ENCODE assay signal across 22 cellular contexts in the genomic region with DNA sequence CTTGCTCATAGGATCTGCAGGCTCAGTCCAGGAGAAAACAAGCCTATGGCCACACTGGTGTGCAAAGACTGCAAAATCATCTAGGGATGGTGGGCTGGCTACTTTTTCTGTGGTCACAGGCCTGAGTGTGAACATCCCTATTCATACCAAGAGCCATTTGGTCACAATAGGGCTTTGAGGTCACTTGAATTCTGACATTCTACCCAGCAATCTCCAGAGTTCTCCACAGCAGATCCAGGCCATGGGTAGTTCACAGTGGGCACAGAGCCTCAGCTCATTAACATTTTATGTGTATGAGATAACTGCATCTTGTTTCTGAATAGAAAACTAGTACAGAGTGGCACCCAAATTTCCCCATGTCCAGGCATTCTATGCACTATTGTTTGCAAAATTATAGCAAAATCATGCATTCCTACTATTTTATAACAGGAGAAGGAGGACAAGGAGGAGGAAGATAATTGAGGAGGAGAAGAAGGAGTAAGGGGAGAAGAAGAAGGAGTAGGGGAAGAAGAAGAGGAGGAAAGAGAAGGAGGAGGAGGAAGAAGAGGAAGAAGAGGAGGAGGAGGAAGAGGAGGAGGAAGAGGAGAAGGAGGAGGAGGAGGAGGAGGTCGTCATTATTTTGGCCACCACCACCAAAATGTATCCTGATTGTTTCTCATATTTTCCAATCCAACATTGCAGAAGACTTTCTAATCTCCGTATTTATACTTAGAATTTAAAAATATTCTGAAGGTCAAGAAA.
DNase-seq lines count a peak whose midpoint lies in the region; ATAC-seq and TF ChIP-seq lines count a peak whose summit lies in the region.
"Had no signal": no experiment of that assay in that cellular context is flagged by ENCODE, and none has a peak within 500 bp of the region (broad histone marks: within the 10 kb centered on the region; RNA-seq: fewer than 3 reads in every experiment).

No MANE protein-coding gene starts in this region.

- H3K27ac ChIP-seq in C4-2B: peak overlapping the region; percentile 63; the same call in 1 of the 2 replicates
- H3K27ac ChIP-seq in cingulate gyrus (ENCODE audit: low read depth, low read length): peak overlapping the region; percentile 93
- H3K27ac ChIP-seq in brain microvascular endothelial cell: no peak overlapping the region
- H3K27ac ChIP-seq: BLaER1 treated with 17β-estradiol and CSF1 and Interleukin-3, amounts not matched to agents 10 nM and 100 nM had no signal

- no peaks in the 10 kb centered on the region for H3K36me3 ChIP-seq in brain microvascular endothelial cell (replicated peaks)
- H3K36me3 ChIP-seq: BLaER1 treated with 17β-estradiol and CSF1 and Interleukin-3, amounts not matched to agents 10 nM and 100 nM had no signal

- H3K27me3 ChIP-seq in brain microvascular endothelial cell (replicated peaks): no peaks in the 10 kb centered on the region
- H3K27me3 ChIP-seq: BLaER1 treated with 17β-estradiol and CSF1 and Interleukin-3, amounts not matched to agents 10 nM and 100 nM had no signal

- DNase-seq in medulla oblongata (ENCODE audit: extremely low spot score) (peak; percentile 38), superior temporal gyrus (ENCODE audit: extremely low spot score) (peak; percentile 85), germinal center (ENCODE audit: low spot score) (no peak), brain microvascular endothelial cell (no peak)
- DNase-seq: CD4-positive, alpha-beta memory T cell; COR-L47; DMS53; H9; HFFc6; KBM-7; MV-4-11; NCI-H1105; NCI-H1436 treated with DMSO at 0.1 percent for 48 hours; NCI-H187 treated with DMSO at 0.1 percent for 48 hours; NCI-H524 treated with DMSO at 0.1 percent for 48 hours; NCI-H774; SIG-M5 had no signal

- no peak for ATAC-seq in HG02759 (IDR thresholded peaks at IDR 0.05; ENCODE audit: unreplicated experiment)
- ATAC-seq: GM23338 had no signal

- in situ Hi-C loops in brain microvascular endothelial cell (cut with HindIII; ENCODE audit: low pct_ligation_motif_present, low sequenced_read_pairs): no loop called here

- TF ChIP-seq CTCF in C4-2B (conservative IDR thresholded peaks at IDR 0.05): no peak
- no peak for TF ChIP-seq CTCF in brain microvascular endothelial cell (IDR thresholded peaks at IDR 0.05; ENCODE audit: low read depth, low read length, missing control alignments)

- H3K4me3 ChIP-seq in brain microvascular endothelial cell (ENCODE audit: low read depth, low read length): no peak overlapping the region
- H3K4me3 ChIP-seq: BLaER1 treated with 17β-estradiol and CSF1 and Interleukin-3, amounts not matched to agents 10 nM and 100 nM; GM23338 had no signal

Comparison
In these comparisons a context has a peak if more than half of its experiments do, and no peak if none do; other contexts are left out.
1. DNase-seq: peak in medulla oblongata (single experiment) and superior temporal gyrus (single experiment); none in germinal center (single experiment) and brain microvascular endothelial cell (single experiment).